Comparison of ENCODE assay signal across 1 cellular context in the genomic region with DNA sequence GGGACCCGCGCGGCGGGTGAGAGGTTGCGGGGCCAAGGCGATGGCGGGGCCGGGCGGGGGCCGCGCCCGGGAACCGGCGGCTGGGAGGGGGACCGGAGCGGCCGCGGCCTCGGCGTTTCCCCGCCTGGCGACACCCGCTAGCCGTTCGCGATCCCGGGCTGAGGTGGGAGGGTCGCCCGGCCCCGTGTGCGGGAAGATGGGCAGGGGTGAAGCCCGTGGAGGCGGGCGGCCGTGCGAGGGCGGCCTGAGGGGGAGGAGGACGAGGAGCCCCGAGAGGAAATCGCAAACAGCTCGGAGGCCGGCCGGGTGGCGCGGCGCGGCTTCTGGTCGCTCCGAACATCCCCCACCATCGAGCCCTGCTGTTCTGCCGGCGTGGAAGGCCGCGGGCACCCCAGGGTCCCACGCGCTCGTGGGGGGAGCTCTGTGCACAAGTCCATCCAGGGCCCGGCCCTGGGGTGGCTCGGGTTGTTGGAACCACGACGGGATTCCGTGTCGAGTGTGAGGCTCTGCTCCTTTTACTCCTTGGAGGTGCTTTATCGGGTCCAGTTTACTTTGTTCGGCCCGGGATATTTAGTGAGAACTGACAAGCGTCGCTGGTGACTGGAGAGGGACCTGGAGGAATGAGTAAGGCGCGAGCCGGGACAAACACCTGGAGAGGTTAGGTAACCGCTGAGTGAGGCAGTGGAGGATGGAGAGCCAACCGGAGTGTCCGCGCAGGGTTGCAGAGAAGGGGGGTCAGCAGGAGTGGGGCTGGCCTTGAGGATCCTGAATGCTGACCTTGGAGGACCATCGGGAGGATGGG.
A peak's percentile ranks its signal among the peaks of the same experiment; 100 is the strongest.
TF ChIP-seq lines count a peak whose summit lies in the region.

No MANE protein-coding gene starts in this region.

TF ChIP-seq in HepG2, 621 proteins besides CTCF, POLR2A, EP300 and RAD21 (continued from another document and continues in another):
- TF ChIP-seq SALL1 (CRISPR knock-in tag; IDR thresholded peaks at IDR 0.05), result peak; percentile 18; the same call in 1 of the 2 replicates
- no peak for TF ChIP-seq HDAC2 (CRISPR knock-in tag; IDR thresholded peaks at IDR 0.05)
- 0 out of 2 replicates have a peak, but pooled peaks have one; percentile 56 for TF ChIP-seq KMT2A (CRISPR knock-in tag; IDR thresholded peaks at IDR 0.05)
- peak; percentile 37; the same call in 1 of the 2 replicates for TF ChIP-seq GABPB1 (CRISPR knock-in tag; IDR thresholded peaks at IDR 0.05)
- TF ChIP-seq HDAC1 (CRISPR knock-in tag; IDR thresholded peaks at IDR 0.05), result 0 out of 2 replicates have a peak, but pooled peaks have one; percentile 40
- 0 out of 2 replicates have a peak, but pooled peaks have one; percentile 2 for TF ChIP-seq ZFYVE20 (CRISPR knock-in tag; IDR thresholded peaks at IDR 0.05; ENCODE audit: borderline replicate concordance, low read depth)
- TF ChIP-seq, protein P1, sequence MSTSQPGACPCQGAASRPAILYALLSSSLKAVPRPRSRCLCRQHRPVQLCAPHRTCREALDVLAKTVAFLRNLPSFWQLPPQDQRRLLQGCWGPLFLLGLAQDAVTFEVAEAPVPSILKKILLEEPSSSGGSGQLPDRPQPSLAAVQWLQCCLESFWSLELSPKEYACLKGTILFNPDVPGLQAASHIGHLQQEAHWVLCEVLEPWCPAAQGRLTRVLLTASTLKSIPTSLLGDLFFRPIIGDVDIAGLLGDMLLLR (CRISPR knock-in tag; IDR thresholded peaks at IDR 0.05), result 0 out of 2 replicates have a peak, but pooled peaks have one; percentile 38
- TF ChIP-seq, protein P2, sequence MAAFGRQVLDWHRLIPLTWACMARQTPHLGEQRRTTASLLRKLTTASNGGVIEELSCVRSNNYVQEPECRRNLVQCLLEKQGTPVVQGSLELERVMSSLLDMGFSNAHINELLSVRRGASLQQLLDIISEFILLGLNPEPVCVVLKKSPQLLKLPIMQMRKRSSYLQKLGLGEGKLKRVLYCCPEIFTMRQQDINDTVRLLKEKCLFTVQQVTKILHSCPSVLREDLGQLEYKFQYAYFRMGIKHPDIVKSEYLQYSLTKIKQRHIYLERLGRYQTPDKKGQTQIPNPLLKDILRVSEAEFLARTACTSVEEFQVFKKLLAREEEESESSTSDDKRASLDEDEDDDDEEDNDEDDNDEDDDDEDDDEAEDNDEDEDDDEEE (CRISPR knock-in tag; IDR thresholded peaks at IDR 0.05), result no peak
- TF ChIP-seq, protein P3, sequence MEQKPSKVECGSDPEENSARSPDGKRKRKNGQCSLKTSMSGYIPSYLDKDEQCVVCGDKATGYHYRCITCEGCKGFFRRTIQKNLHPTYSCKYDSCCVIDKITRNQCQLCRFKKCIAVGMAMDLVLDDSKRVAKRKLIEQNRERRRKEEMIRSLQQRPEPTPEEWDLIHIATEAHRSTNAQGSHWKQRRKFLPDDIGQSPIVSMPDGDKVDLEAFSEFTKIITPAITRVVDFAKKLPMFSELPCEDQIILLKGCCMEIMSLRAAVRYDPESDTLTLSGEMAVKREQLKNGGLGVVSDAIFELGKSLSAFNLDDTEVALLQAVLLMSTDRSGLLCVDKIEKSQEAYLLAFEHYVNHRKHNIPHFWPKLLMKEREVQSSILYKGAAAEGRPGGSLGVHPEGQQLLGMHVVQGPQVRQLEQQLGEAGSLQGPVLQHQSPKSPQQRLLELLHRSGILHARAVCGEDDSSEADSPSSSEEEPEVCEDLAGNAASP (CRISPR knock-in tag; IDR thresholded peaks at IDR 0.05; ENCODE audit: borderline replicate concordance), result no peak
- peak; percentile 45; the same call in 1 of the 2 replicates for TF ChIP-seq ZNF234 (CRISPR knock-in tag; conservative IDR thresholded peaks at IDR 0.05)
- no peak for TF ChIP-seq SRSF4 (IDR thresholded peaks at IDR 0.05; ENCODE audit: low read depth, low read length, poor library complexity, severe bottlenecking)
- TF ChIP-seq, protein P4, sequence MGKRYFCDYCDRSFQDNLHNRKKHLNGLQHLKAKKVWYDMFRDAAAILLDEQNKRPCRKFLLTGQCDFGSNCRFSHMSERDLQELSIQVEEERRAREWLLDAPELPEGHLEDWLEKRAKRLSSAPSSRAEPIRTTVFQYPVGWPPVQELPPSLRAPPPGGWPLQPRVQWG (CRISPR knock-in tag; IDR thresholded peaks at IDR 0.05; ENCODE audit: borderline replicate concordance, low read depth), result no peak
- no peak for TF ChIP-seq ZNF160 (CRISPR knock-in tag; IDR thresholded peaks at IDR 0.05)
- TF ChIP-seq, protein P5, sequence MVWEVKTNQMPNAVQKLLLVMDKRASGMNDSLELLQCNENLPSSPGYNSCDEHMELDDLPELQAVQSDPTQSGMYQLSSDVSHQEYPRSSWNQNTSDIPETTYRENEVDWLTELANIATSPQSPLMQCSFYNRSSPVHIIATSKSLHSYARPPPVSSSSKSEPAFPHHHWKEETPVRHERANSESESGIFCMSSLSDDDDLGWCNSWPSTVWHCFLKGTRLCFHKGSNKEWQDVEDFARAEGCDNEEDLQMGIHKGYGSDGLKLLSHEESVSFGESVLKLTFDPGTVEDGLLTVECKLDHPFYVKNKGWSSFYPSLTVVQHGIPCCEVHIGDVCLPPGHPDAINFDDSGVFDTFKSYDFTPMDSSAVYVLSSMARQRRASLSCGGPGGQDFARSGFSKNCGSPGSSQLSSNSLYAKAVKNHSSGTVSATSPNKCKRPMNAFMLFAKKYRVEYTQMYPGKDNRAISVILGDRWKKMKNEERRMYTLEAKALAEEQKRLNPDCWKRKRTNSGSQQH (CRISPR knock-in tag; IDR thresholded peaks at IDR 0.05; ENCODE audit: low read depth), result no peak
- peak; percentile 96 for TF ChIP-seq ZSCAN25 (CRISPR knock-in tag; IDR thresholded peaks at IDR 0.05)
- no peak for TF ChIP-seq TBP (CRISPR knock-in tag; IDR thresholded peaks at IDR 0.05)
- TF ChIP-seq CENPT (CRISPR knock-in tag; IDR thresholded peaks at IDR 0.05; ENCODE audit: low read depth), result no peak
- no peak for TF ChIP-seq ZNF569 (CRISPR knock-in tag; IDR thresholded peaks at IDR 0.05; ENCODE audit: borderline replicate concordance)
- peak; percentile 32 for TF ChIP-seq U2AF1 (optimal IDR thresholded peaks at IDR 0.05; ENCODE audit: low read depth, low read length)
- TF ChIP-seq ZFX (CRISPR knock-in tag; IDR thresholded peaks at IDR 0.05; ENCODE audit: low read depth), result peak; percentile 25; the same call in 1 of the 2 replicates
- peak; percentile 32; the same call in 1 of the 2 replicates for TF ChIP-seq TBX2 (CRISPR knock-in tag; IDR thresholded peaks at IDR 0.05; ENCODE audit: borderline replicate concordance)
- peak; percentile 64; the same call in 1 of the 2 replicates for TF ChIP-seq KDM5B (CRISPR knock-in tag; IDR thresholded peaks at IDR 0.05; ENCODE audit: borderline replicate concordance)
- no peak for TF ChIP-seq ZNF788 (CRISPR knock-in tag; IDR thresholded peaks at IDR 0.05; ENCODE audit: borderline replicate concordance)
- TF ChIP-seq ASH2L (IDR thresholded peaks at IDR 0.05; ENCODE audit: insufficient read length, low read depth, low read length), result peak; percentile 33
- TF ChIP-seq RBM39 (IDR thresholded peaks at IDR 0.05; ENCODE audit: low read depth, low read length, poor library complexity, severe bottlenecking), result no peak
- TF ChIP-seq KDM2A (CRISPR knock-in tag; IDR thresholded peaks at IDR 0.05; ENCODE audit: borderline replicate concordance, low read depth), result peak; percentile 54; the same call in 1 of the 2 replicates
- TF ChIP-seq ZSCAN22 (CRISPR knock-in tag; IDR thresholded peaks at IDR 0.05), result no peak
- TF ChIP-seq, protein P6, sequence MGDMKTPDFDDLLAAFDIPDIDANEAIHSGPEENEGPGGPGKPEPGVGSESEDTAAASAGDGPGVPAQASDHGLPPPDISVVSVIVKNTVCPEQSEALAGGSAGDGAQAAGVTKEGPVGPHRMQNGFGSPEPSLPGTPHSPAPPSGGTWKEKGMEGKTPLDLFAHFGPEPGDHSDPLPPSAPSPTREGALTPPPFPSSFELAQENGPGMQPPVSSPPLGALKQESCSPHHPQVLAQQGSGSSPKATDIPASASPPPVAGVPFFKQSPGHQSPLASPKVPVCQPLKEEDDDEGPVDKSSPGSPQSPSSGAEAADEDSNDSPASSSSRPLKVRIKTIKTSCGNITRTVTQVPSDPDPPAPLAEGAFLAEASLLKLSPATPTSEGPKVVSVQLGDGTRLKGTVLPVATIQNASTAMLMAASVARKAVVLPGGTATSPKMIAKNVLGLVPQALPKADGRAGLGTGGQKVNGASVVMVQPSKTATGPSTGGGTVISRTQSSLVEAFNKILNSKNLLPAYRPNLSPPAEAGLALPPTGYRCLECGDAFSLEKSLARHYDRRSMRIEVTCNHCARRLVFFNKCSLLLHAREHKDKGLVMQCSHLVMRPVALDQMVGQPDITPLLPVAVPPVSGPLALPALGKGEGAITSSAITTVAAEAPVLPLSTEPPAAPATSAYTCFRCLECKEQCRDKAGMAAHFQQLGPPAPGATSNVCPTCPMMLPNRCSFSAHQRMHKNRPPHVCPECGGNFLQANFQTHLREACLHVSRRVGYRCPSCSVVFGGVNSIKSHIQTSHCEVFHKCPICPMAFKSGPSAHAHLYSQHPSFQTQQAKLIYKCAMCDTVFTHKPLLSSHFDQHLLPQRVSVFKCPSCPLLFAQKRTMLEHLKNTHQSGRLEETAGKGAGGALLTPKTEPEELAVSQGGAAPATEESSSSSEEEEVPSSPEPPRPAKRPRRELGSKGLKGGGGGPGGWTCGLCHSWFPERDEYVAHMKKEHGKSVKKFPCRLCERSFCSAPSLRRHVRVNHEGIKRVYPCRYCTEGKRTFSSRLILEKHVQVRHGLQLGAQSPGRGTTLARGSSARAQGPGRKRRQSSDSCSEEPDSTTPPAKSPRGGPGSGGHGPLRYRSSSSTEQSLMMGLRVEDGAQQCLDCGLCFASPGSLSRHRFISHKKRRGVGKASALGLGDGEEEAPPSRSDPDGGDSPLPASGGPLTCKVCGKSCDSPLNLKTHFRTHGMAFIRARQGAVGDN (CRISPR knock-in tag; IDR thresholded peaks at IDR 0.05), result peak; percentile 74
- no peak for TF ChIP-seq ZSCAN31 (CRISPR knock-in tag; IDR thresholded peaks at IDR 0.05; ENCODE audit: low read depth)
- TF ChIP-seq, protein P7, sequence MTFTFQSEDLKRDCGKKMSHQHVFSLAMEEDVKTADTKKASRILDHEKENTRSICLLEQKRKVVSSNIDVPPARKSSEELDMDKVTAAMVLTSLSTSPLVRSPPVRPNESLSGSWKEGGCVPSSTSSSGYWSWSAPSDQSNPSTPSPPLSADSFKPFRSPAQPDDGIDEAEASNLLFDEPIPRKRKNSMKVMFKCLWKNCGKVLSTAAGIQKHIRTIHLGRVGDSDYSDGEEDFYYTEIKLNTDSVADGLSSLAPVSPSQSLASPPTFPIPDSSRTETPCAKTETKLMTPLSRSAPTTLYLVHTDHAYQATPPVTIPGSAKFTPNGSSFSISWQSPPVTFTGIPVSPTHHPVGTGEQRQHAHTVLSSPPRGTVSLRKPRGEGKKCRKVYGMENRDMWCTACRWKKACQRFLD (CRISPR knock-in tag; IDR thresholded peaks at IDR 0.05; ENCODE audit: borderline replicate concordance), result peak; percentile 62; the same call in 1 of the 2 replicates
- TF ChIP-seq ZNF263 (CRISPR knock-in tag; IDR thresholded peaks at IDR 0.05), result 0 out of 2 replicates have a peak, but pooled peaks have one; percentile 35
- TF ChIP-seq ZNF556 (CRISPR knock-in tag; IDR thresholded peaks at IDR 0.05; ENCODE audit: borderline replicate concordance), result peak; percentile 66; the same call in 1 of the 2 replicates
- no peak for TF ChIP-seq HNRNPL (IDR thresholded peaks at IDR 0.05; ENCODE audit: low read depth, low read length)
- TF ChIP-seq, protein P8, sequence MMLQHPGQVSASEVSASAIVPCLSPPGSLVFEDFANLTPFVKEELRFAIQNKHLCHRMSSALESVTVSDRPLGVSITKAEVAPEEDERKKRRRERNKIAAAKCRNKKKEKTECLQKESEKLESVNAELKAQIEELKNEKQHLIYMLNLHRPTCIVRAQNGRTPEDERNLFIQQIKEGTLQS (CRISPR knock-in tag; IDR thresholded peaks at IDR 0.05), result no peak
- TF ChIP-seq BCL6 (CRISPR knock-in tag; IDR thresholded peaks at IDR 0.05), result no peak
- TF ChIP-seq KDM1A (CRISPR knock-in tag; IDR thresholded peaks at IDR 0.05), result no peak
- no peak for TF ChIP-seq ATRX (CRISPR knock-in tag; IDR thresholded peaks at IDR 0.05; ENCODE audit: borderline replicate concordance)
- TF ChIP-seq, protein P9, sequence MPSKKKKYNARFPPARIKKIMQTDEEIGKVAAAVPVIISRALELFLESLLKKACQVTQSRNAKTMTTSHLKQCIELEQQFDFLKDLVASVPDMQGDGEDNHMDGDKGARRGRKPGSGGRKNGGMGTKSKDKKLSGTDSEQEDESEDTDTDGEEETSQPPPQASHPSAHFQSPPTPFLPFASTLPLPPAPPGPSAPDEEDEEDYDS (CRISPR knock-in tag; IDR thresholded peaks at IDR 0.05), result no peak
- TF ChIP-seq, protein P10, sequence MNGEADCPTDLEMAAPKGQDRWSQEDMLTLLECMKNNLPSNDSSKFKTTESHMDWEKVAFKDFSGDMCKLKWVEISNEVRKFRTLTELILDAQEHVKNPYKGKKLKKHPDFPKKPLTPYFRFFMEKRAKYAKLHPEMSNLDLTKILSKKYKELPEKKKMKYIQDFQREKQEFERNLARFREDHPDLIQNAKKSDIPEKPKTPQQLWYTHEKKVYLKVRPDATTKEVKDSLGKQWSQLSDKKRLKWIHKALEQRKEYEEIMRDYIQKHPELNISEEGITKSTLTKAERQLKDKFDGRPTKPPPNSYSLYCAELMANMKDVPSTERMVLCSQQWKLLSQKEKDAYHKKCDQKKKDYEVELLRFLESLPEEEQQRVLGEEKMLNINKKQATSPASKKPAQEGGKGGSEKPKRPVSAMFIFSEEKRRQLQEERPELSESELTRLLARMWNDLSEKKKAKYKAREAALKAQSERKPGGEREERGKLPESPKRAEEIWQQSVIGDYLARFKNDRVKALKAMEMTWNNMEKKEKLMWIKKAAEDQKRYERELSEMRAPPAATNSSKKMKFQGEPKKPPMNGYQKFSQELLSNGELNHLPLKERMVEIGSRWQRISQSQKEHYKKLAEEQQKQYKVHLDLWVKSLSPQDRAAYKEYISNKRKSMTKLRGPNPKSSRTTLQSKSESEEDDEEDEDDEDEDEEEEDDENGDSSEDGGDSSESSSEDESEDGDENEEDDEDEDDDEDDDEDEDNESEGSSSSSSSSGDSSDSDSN (CRISPR knock-in tag; IDR thresholded peaks at IDR 0.05), result peak; percentile 70; the same call in 1 of the 2 replicates
- TF ChIP-seq KMT2B (CRISPR knock-in tag; IDR thresholded peaks at IDR 0.05), result 0 out of 2 replicates have a peak, but pooled peaks have one; percentile 39
- TF ChIP-seq, protein P11, sequence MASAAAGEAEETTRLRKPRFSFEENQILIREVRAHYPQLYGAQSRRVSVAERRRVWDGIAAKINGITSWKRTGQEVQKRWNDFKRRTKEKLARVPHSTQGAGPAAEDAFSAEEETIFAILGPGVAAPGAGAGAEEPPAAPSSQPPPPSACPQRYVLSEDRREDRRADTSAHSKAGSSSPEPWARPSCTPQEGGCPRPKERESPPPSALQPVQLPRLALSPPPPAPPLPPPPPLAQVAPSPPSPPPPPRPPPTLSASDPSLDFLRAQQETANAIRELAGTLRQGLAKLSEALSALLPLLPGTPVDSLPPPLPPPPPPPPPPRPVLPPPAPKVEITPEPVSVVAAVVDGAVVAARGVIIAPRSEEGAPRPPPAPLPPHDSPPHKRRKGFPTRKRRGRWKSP (CRISPR knock-in tag; IDR thresholded peaks at IDR 0.05), result 0 out of 2 replicates have a peak, but pooled peaks have one; percentile 26
- no peak for TF ChIP-seq ZNF329 (CRISPR knock-in tag; IDR thresholded peaks at IDR 0.05; ENCODE audit: low read depth)
- no peak for TF ChIP-seq ZSCAN29 (CRISPR knock-in tag; conservative IDR thresholded peaks at IDR 0.05)
- no peak for TF ChIP-seq HMGA1 (CRISPR knock-in tag; conservative IDR thresholded peaks at IDR 0.05)
